Comparison of ENCODE assay signal across 7 cellular contexts in the genomic region with DNA sequence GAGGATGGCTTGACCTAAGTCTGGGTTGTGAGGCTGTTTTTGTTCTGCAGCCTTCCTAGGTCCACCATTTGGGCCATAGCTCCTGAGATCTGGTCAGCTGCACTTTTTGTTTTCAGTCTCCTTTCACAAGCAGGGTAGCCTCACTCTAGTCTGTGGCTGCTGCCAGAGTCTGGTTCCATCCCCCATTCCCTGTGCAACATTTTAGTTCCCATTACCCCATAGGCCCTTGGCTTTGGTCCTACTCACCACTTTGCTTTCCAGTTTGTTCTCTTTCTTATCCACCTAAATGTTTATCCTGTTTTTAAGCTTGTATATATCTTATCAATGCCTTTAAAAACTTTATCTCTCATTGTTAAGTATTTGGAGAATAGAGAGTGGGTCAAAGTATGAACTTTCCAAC. TPM values are rescaled to one million over a fixed set of nuclear protein-coding genes. Genes with fewer than 3 reads are reported as not detected.
"Had no signal": no experiment of that assay in that cellular context is flagged by ENCODE, and none has a peak within 500 bp of the region (broad histone marks: within the 10 kb centered on the region; RNA-seq: fewer than 3 reads in every experiment).

No MANE protein-coding gene starts in this region.

- DNase-seq: GM23248, GOT3, H7, HFFc6 had no signal

- H3K27ac ChIP-seq: GM23248, HL-60 had no signal

- H3K4me3 ChIP-seq: GM23248, HAP-1 had no signal

- H3K36me3 ChIP-seq: HAP-1 had no signal

RNA-seq across cellular contexts. Expression of a gene that starts 33.6 kb away (rescaled TPM):
- polyA plus RNA-seq: IgD-negative memory B cell had no signal
